Comparison of ENCODE assay signal across 29 cellular contexts in genomic region chr3:40281995-40282394, GRCh38.
"Had no signal": no experiment of that assay in that cellular context is flagged by ENCODE, and none has a peak within 500 bp of the region (broad histone marks: within the 10 kb centered on the region; RNA-seq: fewer than 3 reads in every experiment).

No MANE protein-coding gene starts in this region.

- H3K27ac ChIP-seq: adrenal gland, body of pancreas, brain microvascular endothelial cell, VCaP had no signal

- H3K4me3 ChIP-seq: adrenal gland, body of pancreas had no signal

- H3K9me3 ChIP-seq: adrenal gland, body of pancreas had no signal

- H3K36me3 ChIP-seq: adrenal gland, brain microvascular endothelial cell had no signal

- H3K27me3 ChIP-seq: adrenal gland, body of pancreas, brain microvascular endothelial cell had no signal

- DNase-seq: activated B cell treated with CpG ODN at 0.5 μM for 24 hours; activated CD4-positive, alpha-beta memory T cell treated with anti-CD3 and anti-CD28 coated beads for 36 hours; activated CD4-positive, alpha-beta T cell treated with anti-CD3 and anti-CD28 coated beads for 4 hours; activated CD4-positive, alpha-beta T cell treated with anti-CD3 and anti-CD28 coated beads, Interleukin-2, amount 10 ng/mL, durations not matched to agents 24 days and 14 days; activated CD4-positive, alpha-beta T cell treated with anti-CD3 and anti-CD28 coated beads, Interleukin-2, amount 50 U/mL, for 1 hour; activated CD4-positive, alpha-beta T cell treated with anti-CD3 and anti-CD28 coated beads, Interleukin-2, amount 50 U/mL, for 4 hours; activated CD4-positive, CD25-positive, alpha-beta regulatory T cell treated with anti-CD3 and anti-CD28 coated beads, Interleukin-2, amount 50 U/mL, for 72 hours; activated CD8-positive, alpha-beta memory T cell treated with anti-CD3 and anti-CD28 coated beads, Interleukin-2, amount 50 U/mL, for 4 hours; activated CD8-positive, alpha-beta T cell treated with anti-CD3 and anti-CD28 coated beads for 36 hours; activated effector memory CD4-positive, alpha-beta T cell treated with anti-CD3 and anti-CD28 coated beads, Interleukin-2, amount 50 U/mL, for 16 hours; activated gamma-delta T cell treated with Interleukin-2 at 50 U/mL for 16 hours; activated naive CD4-positive, alpha-beta T cell; activated naive CD4-positive, alpha-beta T cell treated with anti-CD3 and anti-CD28 coated beads for 36 hours; activated naive CD4-positive, alpha-beta T cell treated with anti-CD3 and anti-CD28 coated beads, Interleukin-2, amount 50 U/mL, for 16 hours; activated naive CD8-positive, alpha-beta T cell treated with anti-CD3 and anti-CD28 coated beads for 36 hours; activated T-cell treated with anti-CD3 and anti-CD28 coated beads for 4 hours; activated T-cell treated with anti-CD3 and anti-CD28 coated beads, Interleukin-2, amount 50 U/mL, for 1 hour; activated T-cell treated with anti-CD3 and anti-CD28 coated beads, Interleukin-2, amount 50 U/mL, for 4 hours; activated T-cell treated with anti-CD3 and anti-CD28 coated beads, Interleukin-2, amount 50 U/mL, for 72 hours; adrenal gland; amniotic stem cell; aorta; body of pancreas; brain microvascular endothelial cell; central memory CD4-positive, alpha-beta T cell; T-helper 1 cell; T-helper 2 cell; T-helper 9 cell had no signal

- H3K4me1 ChIP-seq: adrenal gland, body of pancreas had no signal
